ENCODE assay signal across 1 cellular context in genomic region chr1:15525043-15525958, GRCh38.
TF ChIP-seq lines count a peak whose summit lies in the region.

No MANE protein-coding gene starts in this region.

TF ChIP-seq in GM12878, 131 proteins besides CTCF, POLR2A, EP300 and RAD21:
- TF ChIP-seq ZNF384 (IDR thresholded peaks at IDR 0.05; ENCODE audit: borderline replicate concordance, low read depth, low read length) = peak; percentile 26; the same call in 1 of the 2 replicates
- no peak for TF ChIP-seq MLLT1 (IDR thresholded peaks at IDR 0.05)
- no peak for TF ChIP-seq ZNF622 (IDR thresholded peaks at IDR 0.05)
- TF ChIP-seq NR2C1 (IDR thresholded peaks at IDR 0.05) = 0 out of 2 replicates have a peak, but pooled peaks have one; percentile 15
- TF ChIP-seq BHLHE40 (IDR thresholded peaks at IDR 0.05; ENCODE audit: borderline replicate concordance in 1 of 2, low read depth in 2 of 2, low read length in 1 of 2) = peak in 1 of 2 experiments; percentile 2; a peak in 1 of 4 replicates
- TF ChIP-seq HCFC1 (IDR thresholded peaks at IDR 0.05; ENCODE audit: low read length) = peak; percentile 12; the same call in 1 of the 2 replicates
- no peak for TF ChIP-seq SRF (IDR thresholded peaks at IDR 0.05; ENCODE audit: low read depth in 2 of 2, low read length in 2 of 2)
- TF ChIP-seq EGR1 (IDR thresholded peaks at IDR 0.05; ENCODE audit: borderline replicate concordance in 1 of 2, low read depth in 2 of 2, low read length in 2 of 2) = peak in 1 of 2 experiments; percentile 78; a peak in 2 of 3 replicates
- no peak for TF ChIP-seq BACH1 (IDR thresholded peaks at IDR 0.05; ENCODE audit: borderline replicate concordance)
- TF ChIP-seq NR2C2 (IDR thresholded peaks at IDR 0.05; ENCODE audit: borderline replicate concordance, control insufficient read depth, insufficient read length, low read depth) = no peak
